In genomic region chr6:170554888-170555137, GRCh38 we compare ENCODE assay signal across 1 cellular context.
TF ChIP-seq lines count a peak whose summit lies in the region.

No MANE protein-coding gene starts in this region.

TF ChIP-seq in SK-N-SH, 30 proteins besides CTCF, POLR2A, EP300 and RAD21 (continued from another document):
- no peak for TF ChIP-seq ZBTB33 (IDR thresholded peaks at IDR 0.05; ENCODE audit: borderline replicate concordance, low read depth)
- TF ChIP-seq RFX5 (IDR thresholded peaks at IDR 0.05; ENCODE audit: low read length): no peak
- TF ChIP-seq MXI1 (IDR thresholded peaks at IDR 0.05; ENCODE audit: low read depth, low read length): no peak
- no peak for TF ChIP-seq EZH2phosphoT487 (IDR thresholded peaks at IDR 0.05; ENCODE audit: borderline replicate concordance, low read depth)
- TF ChIP-seq GABPA (IDR thresholded peaks at IDR 0.05; ENCODE audit: low read depth): no peak
- TF ChIP-seq FOXJ3 (CRISPR knock-in tag; IDR thresholded peaks at IDR 0.05): no peak
- no peak for TF ChIP-seq NFIC (IDR thresholded peaks at IDR 0.05; ENCODE audit: borderline replicate concordance)
- no peak for TF ChIP-seq POLR2AphosphoS5 (IDR thresholded peaks at IDR 0.05; ENCODE audit: low read depth, low read length)
- no peak for TF ChIP-seq MEF2A (IDR thresholded peaks at IDR 0.05; ENCODE audit: borderline replicate concordance, low read depth)
- no peak for TF ChIP-seq CHD2 (IDR thresholded peaks at IDR 0.05; ENCODE audit: low read length, partially characterized antibody)
- no peak for TF ChIP-seq TAF1 (IDR thresholded peaks at IDR 0.05; ENCODE audit: borderline replicate concordance, low read depth, low read length)
TF ChIP-seq in SK-N-SH: peak in this region for 0.
